Comparison of ENCODE assay signal across 8 cellular contexts in genomic region chr12:104457746-104458644, GRCh38. TPM values are rescaled to one million over a fixed set of nuclear protein-coding genes. Genes with fewer than 3 reads are reported as not detected.
DNase-seq lines count a peak whose midpoint lies in the region; ATAC-seq and TF ChIP-seq lines count a peak whose summit lies in the region.

No MANE protein-coding gene starts in this region.

- H3K18ac ChIP-seq in mesendoderm (ENCODE audit: low read length) = peak overlapping the region; percentile 70

- no peak overlapping the region for H2BK5ac ChIP-seq in mesendoderm (ENCODE audit: low read length)

- CTCF ChIA-PET in activated CD4-positive, alpha-beta T cell treated with anti-CD3 and anti-CD28 coated beads, Interleukin-2, amount 10 ng/mL, durations not matched to agents 7 days and 5 days (lab: Charles Lee) = interaction anchor here (0.7 to 1.4 kb wide), 10 partner anchors 9 to 209 kb away, joined by 3 to 6 read pairs (median 4); no protein-coding TSS in a partner anchor

- peaks cover 22% of the 10 kb centered on the region for H3K36me3 Mint-ChIP-seq in activated CD4-positive, alpha-beta T cell treated with anti-CD3 and anti-CD28 coated beads, Interleukin-2, amount 10 ng/mL, durations not matched to agents 7 days and 5 days (ENCODE audit: low read depth)

- no peak for ATAC-seq in HG03135 (IDR thresholded peaks at IDR 0.05; ENCODE audit: unreplicated experiment)
- no peak for ATAC-seq in GM19395 (IDR thresholded peaks at IDR 0.05; ENCODE audit: unreplicated experiment)

- H3K4me2 ChIP-seq in mesendoderm (ENCODE audit: low read length) = peak overlapping the region; percentile 90

- no peak overlapping the region for H4K8ac ChIP-seq in mesendoderm (ENCODE audit: low read depth, low read length)

- peaks cover 4% of the 10 kb centered on the region for H3K79me1 ChIP-seq in mesendoderm (ENCODE audit: low read length)

- H3K4me3 ChIP-seq in ectodermal cell (ENCODE audit: insufficient read depth, low read depth, low read length) (peak overlapping the region; percentile 86), mesendoderm (ENCODE audit: low read length) (peak overlapping the region; percentile 86), stomach (peak overlapping the region; percentile 78 to 99 (median 88))

- H3K27ac ChIP-seq in KOPT-K1 (ENCODE audit: low read depth, low read length, poor library complexity, severe bottlenecking) (peak overlapping the region; percentile 96), ectodermal cell (ENCODE audit: insufficient read depth, low read depth, low read length, poor library complexity, severe bottlenecking) (peak overlapping the region; percentile 68), mesendoderm (ENCODE audit: low read depth, low read length) (peak overlapping the region; percentile 77), stomach (peak overlapping the region; percentile 80 to 94 (median 91))

- peak overlapping the region; percentile 92 for H3K23ac ChIP-seq in mesendoderm (ENCODE audit: low read length)

- peaks cover 7% of the 10 kb centered on the region for H3K4me1 ChIP-seq in ectodermal cell (ENCODE audit: control insufficient read depth, insufficient read depth, low read length)
- H3K4me1 ChIP-seq in mesendoderm (ENCODE audit: control insufficient read depth, low read depth, low read length) = peaks cover 5% of the 10 kb centered on the region
- H3K4me1 ChIP-seq in stomach = peaks cover 7 to 59% (median 44%) of the 10 kb centered on the region in 4 donors

- no peak for TF ChIP-seq EP300 in stomach (IDR thresholded peaks at IDR 0.05)

- no peak overlapping the region for H4K5ac ChIP-seq in mesendoderm (ENCODE audit: low read length)

- WGBS in ectodermal cell, 2 experiments = 0 to 1% methylated on average over 69 of the region's 69 CpGs
- WGBS in mesendoderm (ENCODE audit: extremely low coverage, insufficient coverage, low lambda C conversion rate) = no CpG with 5 or more reads among the region's 69 CpGs
- 0 to 2% (median 1%) methylated on average over 36 to 69 of the region's 69 CpGs for WGBS in stomach, 5 donors

- no peak overlapping the region for H2BK15ac ChIP-seq in mesendoderm (replicated peaks; ENCODE audit: low read depth)

- H3K9ac ChIP-seq in mesendoderm (ENCODE audit: low read length) = peak overlapping the region; percentile 80

- no peak overlapping the region for H2AK5ac ChIP-seq in mesendoderm (ENCODE audit: low read length)

- H3K27me3 ChIP-seq in ectodermal cell (ENCODE audit: control insufficient read depth, insufficient read depth, low read length, poor library complexity, severe bottlenecking) = peaks cover 20% of the 10 kb centered on the region
- no peaks in the 10 kb centered on the region for H3K27me3 ChIP-seq in mesendoderm (ENCODE audit: insufficient read depth, low read length, poor library complexity)
- no peaks in the 10 kb centered on the region for H3K27me3 ChIP-seq in stomach

- no peaks in the 10 kb centered on the region for H3K9me3 ChIP-seq in KOPT-K1 (ENCODE audit: insufficient read depth, low read length, poor library complexity, severe bottlenecking)
- no peaks in the 10 kb centered on the region for H3K9me3 ChIP-seq in ectodermal cell (ENCODE audit: control insufficient read depth, low read length)
- H3K9me3 ChIP-seq in stomach = no peaks in the 10 kb centered on the region

- intact Hi-C loops in stomach (cut with DNase I; ENCODE audit: low total_unique reads) = no loop called here

- H2BK120ac ChIP-seq in mesendoderm (ENCODE audit: low read depth, low read length) = no peak overlapping the region

- peak overlapping the region; percentile 90 for H3K56ac ChIP-seq in mesendoderm (ENCODE audit: low read length)

- POLR2A ChIA-PET in activated CD4-positive, alpha-beta T cell treated with anti-CD3 and anti-CD28 coated beads, Interleukin-2, amount 10 ng/mL, durations not matched to agents 7 days and 5 days (lab: Charles Lee) = interaction anchor here (0.7 to 1.4 kb wide), 4 partner anchors 37 to 254 kb away, joined by 3 to 7 read pairs (median 4); no protein-coding TSS in a partner anchor

- H3K4me3 Mint-ChIP-seq in activated CD4-positive, alpha-beta T cell treated with anti-CD3 and anti-CD28 coated beads, Interleukin-2, amount 10 ng/mL, durations not matched to agents 7 days and 5 days = peak overlapping the region; percentile 99

- peak overlapping the region; percentile 21 for H3K4ac ChIP-seq in mesendoderm (ENCODE audit: low read depth, low read length)

- peak overlapping the region; percentile 98 for H3K27ac Mint-ChIP-seq in activated CD4-positive, alpha-beta T cell treated with anti-CD3 and anti-CD28 coated beads, Interleukin-2, amount 10 ng/mL, durations not matched to agents 7 days and 5 days

- H3K36me3 ChIP-seq in KOPT-K1 (ENCODE audit: insufficient read depth, low read length) = peaks cover 34% of the 10 kb centered on the region
- H3K36me3 ChIP-seq in ectodermal cell (ENCODE audit: control insufficient read depth, insufficient read depth, low read length) = no peaks in the 10 kb centered on the region
- H3K36me3 ChIP-seq in mesendoderm (ENCODE audit: control insufficient read depth, insufficient read depth, low read length) = no peaks in the 10 kb centered on the region
- no peaks in the 10 kb centered on the region for H3K36me3 ChIP-seq in stomach

- TF ChIP-seq CTCF in stomach (IDR thresholded peaks at IDR 0.05) = no peak

- H3K9me3 Mint-ChIP-seq in activated CD4-positive, alpha-beta T cell treated with anti-CD3 and anti-CD28 coated beads, Interleukin-2, amount 10 ng/mL, durations not matched to agents 7 days and 5 days = no peaks in the 10 kb centered on the region

- TF ChIP-seq POLR2A in stomach (IDR thresholded peaks at IDR 0.05) = no peak

- H3K79me2 ChIP-seq in mesendoderm (ENCODE audit: control insufficient read depth, insufficient read depth, low read length) = no peaks in the 10 kb centered on the region

- H3K27me3 Mint-ChIP-seq in activated CD4-positive, alpha-beta T cell treated with anti-CD3 and anti-CD28 coated beads, Interleukin-2, amount 10 ng/mL, durations not matched to agents 7 days and 5 days = peaks cover 2% of the 10 kb centered on the region

- peaks cover 45% of the 10 kb centered on the region for H3K4me1 Mint-ChIP-seq in activated CD4-positive, alpha-beta T cell treated with anti-CD3 and anti-CD28 coated beads, Interleukin-2, amount 10 ng/mL, durations not matched to agents 7 days and 5 days

- DNase-seq in DMS53 (lab: John Stamatoyannopoulos, UW) = peak; percentile 72
- peak; percentile 64 for DNase-seq in activated CD4-positive, alpha-beta T cell treated with anti-CD3 and anti-CD28 coated beads, Interleukin-2, amount 10 ng/mL, durations not matched to agents 7 days and 5 days
- DNase-seq in mesendoderm = no peak
- DNase-seq in stomach = peak; percentile 41

RNA-seq across cellular contexts. Expression of gene CHST11, which starts 1.2 kb away (rescaled TPM):
- total RNA-seq in activated CD4-positive, alpha-beta T cell treated with anti-CD3 and anti-CD28 coated beads, Interleukin-2, amount 10 ng/mL, durations not matched to agents 7 days and 5 days = 10 to 100 TPM; 56.4 to 56.6 TPM
- polyA plus RNA-seq in ectodermal cell (2013, experiment 1 of 4) = 12.3 TPM
- 9.3 TPM for polyA plus RNA-seq in ectodermal cell (2013, experiment 2 of 4)
- 7.2 TPM for polyA plus RNA-seq in ectodermal cell (2013, experiment 3 of 4)
- 10.5 TPM for polyA plus RNA-seq in ectodermal cell (2013, experiment 4 of 4)
- polyA plus RNA-seq in mesendoderm (2013, experiment 1 of 2) = 5.2 TPM
- 5.9 TPM for polyA plus RNA-seq in mesendoderm (2013, experiment 2 of 2)
- total RNA-seq in stomach = 100 to 1,000 TPM in 1 of 5 donors, 10 to 100 TPM in 3, 1 to 10 TPM in 1; 9.7 to 192 (median 30.1) TPM
- 1 to 10 TPM; 2.3 to 5.5 (median 3.1) TPM for polyA plus RNA-seq in stomach
